ENCODE assay signal across 8 cellular contexts in the genomic region with DNA sequence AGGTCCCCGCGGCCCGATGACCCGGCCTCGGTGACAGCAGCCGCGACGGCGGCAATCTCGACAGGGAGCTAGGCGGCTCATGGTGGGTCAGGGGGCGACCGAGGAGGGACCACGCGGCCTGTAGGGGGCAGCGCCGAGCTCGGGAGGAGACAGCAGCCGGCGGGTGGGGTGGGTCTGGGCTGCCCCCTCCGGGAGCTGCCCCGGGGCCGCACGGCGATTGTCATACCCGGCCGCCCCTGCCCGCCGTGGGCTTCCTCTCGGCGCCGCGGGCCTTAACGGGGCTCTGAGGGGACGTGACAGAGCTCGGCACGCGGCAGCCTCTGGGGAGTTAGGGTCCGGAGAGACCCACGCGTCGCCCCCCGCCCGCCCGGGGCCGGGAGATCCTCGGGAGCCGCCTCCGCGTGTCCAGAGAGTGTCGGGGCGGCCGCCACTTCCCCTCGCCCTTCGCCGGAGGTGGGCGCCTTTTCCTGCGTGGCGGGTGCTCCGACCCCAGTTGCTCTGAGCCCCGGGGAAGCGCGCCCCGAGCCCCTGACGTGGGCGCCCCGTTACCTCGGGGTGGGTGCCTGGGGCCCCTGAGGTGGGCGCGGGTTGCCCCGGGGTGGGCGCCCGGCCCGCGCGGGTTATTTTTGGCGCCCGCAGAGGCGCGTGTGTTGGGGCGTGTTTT. TPM values are rescaled to one million over a fixed set of nuclear protein-coding genes. Genes with fewer than 3 reads are reported as not detected.
DNase-seq lines count a peak whose midpoint lies in the region; ATAC-seq, FAIRE-seq and TF ChIP-seq lines count a peak whose summit lies in the region.

No MANE protein-coding gene starts in this region.

- peak; percentile 66 to 86 for TF ChIP-seq CTCF in endothelial cell of umbilical vein (IDR thresholded peaks at IDR 0.05; ENCODE audit: extremely low read depth in 1 of 2, insufficient read depth in 1 of 2, low read depth in 1 of 2, low read length in 2 of 2)

- peak overlapping the region; percentile 85 for H2AFZ ChIP-seq in endothelial cell of umbilical vein (ENCODE audit: low read depth, low read length)

- dilution Hi-C loops in endothelial cell of umbilical vein (cut with MboI; ENCODE audit: extremely low pct_ligation_motif_present, low sequenced_read_pairs): no loop called here

- H3K9me1 ChIP-seq in endothelial cell of umbilical vein (replicated peaks; ENCODE audit: control insufficient read depth, extremely low read depth, insufficient read depth, low read length): no peaks in the 10 kb centered on the region

- H3K27me3 ChIP-seq in endothelial cell of umbilical vein (ENCODE audit: control insufficient read depth in 2 of 2, insufficient read depth in 2 of 2, low read length in 2 of 2): no peaks in the 10 kb centered on the region
- no peaks in the 10 kb centered on the region for H3K27me3 ChIP-seq in muscle layer of colon (ENCODE audit: control insufficient read depth in 1 of 2, insufficient read depth in 2 of 2, low read length in 2 of 2)

- POLR2A ChIA-PET in endothelial cell of umbilical vein (lab: Charles Lee): interaction anchor here (0.7 kb wide), 1 partner anchor 348 kb away, joined by 5 read pairs; no protein-coding TSS in a partner anchor

- H3K4me3 ChIP-seq in endothelial cell of umbilical vein (replicated peaks in 1 of 3; ENCODE audit: insufficient read depth in 1 of 3, low read depth in 1 of 3, low read length in 3 of 3) (peak overlapping the region; percentile 93 to 97 (median 95)), muscle layer of colon (ENCODE audit: low read depth in 1 of 2, low read length in 2 of 2) (peak overlapping the region; percentile 39 to 73)

- peaks cover 16% of the 10 kb centered on the region for H3K4me1 ChIP-seq in endothelial cell of umbilical vein (ENCODE audit: control insufficient read depth, extremely low read depth, insufficient read depth, low read length)
- peaks cover 7% of the 10 kb centered on the region for H3K4me1 ChIP-seq in muscle layer of colon (ENCODE audit: insufficient read depth, low read length)

- H3K9ac ChIP-seq in endothelial cell of umbilical vein (replicated peaks; ENCODE audit: extremely low read depth, insufficient read depth, low read length) (peak overlapping the region; percentile 80), muscle layer of colon (ENCODE audit: low read length) (no peak overlapping the region)

- intact Hi-C loops in endothelial cell of umbilical vein (cut with micrococcal nuclease): loop anchor here (1.0 to 2.0 kb wide), 6 partner anchors 20 to 349 kb away; no protein-coding TSS in a partner anchor

- H3K36me3 ChIP-seq in endothelial cell of umbilical vein (ENCODE audit: control insufficient read depth in 2 of 2, extremely low read depth in 1 of 2, insufficient read depth in 2 of 2, low read length in 2 of 2): no peaks in the 10 kb centered on the region
- H3K36me3 ChIP-seq in muscle layer of colon (ENCODE audit: insufficient read depth, low read length): no peaks in the 10 kb centered on the region

- no peak for TF ChIP-seq POLR2A in endothelial cell of umbilical vein (IDR thresholded peaks at IDR 0.05; ENCODE audit: low read depth, low read length)

- H4K20me1 ChIP-seq in endothelial cell of umbilical vein (replicated peaks; ENCODE audit: control insufficient read depth, extremely low read depth, insufficient read depth, low read length): no peaks in the 10 kb centered on the region

- peak overlapping the region; percentile 50 for H3K27ac ChIP-seq in endothelial cell of umbilical vein (ENCODE audit: insufficient read depth, low read depth, low read length)
- H3K27ac ChIP-seq in muscle layer of colon (ENCODE audit: low read depth, low read length): peak overlapping the region; percentile 43

- H3K79me2 ChIP-seq in endothelial cell of umbilical vein (ENCODE audit: control insufficient read depth, insufficient read depth, low read length): peaks cover 11% of the 10 kb centered on the region

- H3K9me3 ChIP-seq in endothelial cell of umbilical vein (replicated peaks; ENCODE audit: control insufficient read depth, insufficient read depth, low read length) (no peaks in the 10 kb centered on the region), muscle layer of colon (ENCODE audit: low read length) (no peaks in the 10 kb centered on the region)

- CTCF ChIA-PET in endothelial cell of umbilical vein (lab: Charles Lee): interaction anchor here (0.6 to 4.6 kb wide), 31 partner anchors 10 to 348 kb away, joined by 3 to 42 read pairs (median 4); no protein-coding TSS in a partner anchor

- peak overlapping the region; percentile 58 for H3K4me2 ChIP-seq in endothelial cell of umbilical vein (ENCODE audit: insufficient read depth, low read length)

- no TSS peak for BruUV-seq in endothelial cell of umbilical vein (replicated peaks; lab: Mats Ljungman, UMichigan)

- DNase-seq in Daoy (ENCODE audit: low read depth) (peak; percentile 54), Kasumi-1 (lab: John Stamatoyannopoulos, UW) (peak; percentile 52 to 63), endothelial cell of umbilical vein (ENCODE audit: low read depth, low spot score) (peak; percentile 55), inferior parietal cortex (ENCODE audit: extremely low spot score) (no peak)
- peak; percentile 92 for DNase-seq in activated CD8-positive, alpha-beta memory T cell treated with anti-CD3 and anti-CD28 coated beads for 24 hours
- peak; percentile 39 to 79 (median 62) for DNase-seq in stimulated activated naive CD4-positive, alpha-beta T cell (lab: John Stamatoyannopoulos, UW)

- ATAC-seq in GM21717 (IDR thresholded peaks at IDR 0.05; ENCODE audit: unreplicated experiment): peak; percentile 38

- no peak for FAIRE-seq in endothelial cell of umbilical vein (lab: Jason Lieb, UNC)

TF ChIP-seq in endothelial cell of umbilical vein, 7 proteins besides CTCF, POLR2A, EP300 and RAD21:
- peak; percentile 4 for TF ChIP-seq FOS (IDR thresholded peaks at IDR 0.05; ENCODE audit: borderline replicate concordance, insufficient read depth, low read length)
- TF ChIP-seq POLR2AphosphoS5 (IDR thresholded peaks at IDR 0.05; ENCODE audit: insufficient read depth, low read depth, low read length): peak; percentile 29
- no peak for TF ChIP-seq MYC (IDR thresholded peaks at IDR 0.05; ENCODE audit: low read depth, low read length)
TF ChIP-seq in endothelial cell of umbilical vein: peak in this region for 2.

RNA-seq across cellular contexts. Expression of gene PLCL2, which starts 0.5 kb away (rescaled TPM):
- 2.7 and 6.7 TPM in 2 replicates for total RNA-seq in Daoy (2014; rRNA removed; shearing (Covaris generic))
- 9.6 and 10.7 TPM in 2 replicates for total RNA-seq in endothelial cell of umbilical vein
- polyA plus RNA-seq in endothelial cell of umbilical vein: 1.5 and 2.3 TPM in 2 replicates
- polyA plus RNA-seq in endothelial cell of umbilical vein (2011; cell fraction: cytosol; rRNA removed): 3.6 and 3.8 TPM in 2 replicates
- 5.1 and 6.0 TPM in 2 replicates for polyA plus RNA-seq in endothelial cell of umbilical vein (2011; cell fraction: nucleus; rRNA removed)
- polyA plus RNA-seq in endothelial cell of umbilical vein (2012): 4.0 and 7.6 TPM in 2 replicates
- polyA minus RNA-seq in endothelial cell of umbilical vein: 8.6 and 9.4 TPM in 2 replicates
- 2.7 TPM for polyA minus RNA-seq in endothelial cell of umbilical vein (2011; cell fraction: cytosol; rRNA and poly(A)+ RNA removed)
- 19.2 and 26.5 TPM in 2 replicates for polyA minus RNA-seq in endothelial cell of umbilical vein (2011; cell fraction: nucleus; rRNA and poly(A)+ RNA removed)
